8 cellular contexts compared by ENCODE assay signal in genomic region chr5:172007795-172008465, GRCh38. TPM values are rescaled to one million over a fixed set of nuclear protein-coding genes. Genes with fewer than 3 reads are reported as not detected.
DNase-seq lines count a peak whose midpoint lies in the region; ATAC-seq and TF ChIP-seq lines count a peak whose summit lies in the region.

No MANE protein-coding gene starts in this region.

- TF ChIP-seq CTCF in CD8-positive, alpha-beta T cell (IDR thresholded peaks at IDR 0.05), result no peak
- TF ChIP-seq CTCF in MM.1S (IDR thresholded peaks at IDR 0.05; ENCODE audit: low read length) (no peak), neural progenitor cell (IDR thresholded peaks at IDR 0.05) (no peak)

- H3K27me3 Mint-ChIP-seq in CD8-positive, alpha-beta T cell (ENCODE audit: low read depth), result no peaks in the 10 kb centered on the region
- H3K27me3 Mint-ChIP-seq in neural progenitor cell (ENCODE audit: insufficient read depth, low read depth), result peaks cover 2% of the 10 kb centered on the region

- H3K9me3 Mint-ChIP-seq in CD8-positive, alpha-beta T cell, result no peaks in the 10 kb centered on the region
- no peaks in the 10 kb centered on the region for H3K9me3 Mint-ChIP-seq in neural progenitor cell

- H4K20me1 ChIP-seq in MM.1S (ENCODE audit: insufficient read depth, low read length) (0 out of 2 replicates have a peak, but pooled peaks cover 6% of the 10 kb centered on the region), neural progenitor cell (ENCODE audit: low read depth) (peaks cover 24% of the 10 kb centered on the region)

- H3K4me1 Mint-ChIP-seq in CD8-positive, alpha-beta T cell (ENCODE audit: low read depth), result peaks cover 37% of the 10 kb centered on the region
- H3K4me1 Mint-ChIP-seq in neural progenitor cell, result peaks cover 37% of the 10 kb centered on the region

- H3F3A ChIP-seq in MM.1S (ENCODE audit: insufficient read depth, low read length) (peaks cover 13% of the 10 kb centered on the region), neural progenitor cell (ENCODE audit: low read depth) (peaks cover 55% of the 10 kb centered on the region)

- H3K4me1 ChIP-seq in CD8-positive, alpha-beta T cell (ENCODE audit: insufficient read depth, low read length), result peaks cover 29% of the 10 kb centered on the region
- H3K4me1 ChIP-seq in MM.1S (ENCODE audit: low read length), result peaks cover 16% of the 10 kb centered on the region
- H3K4me1 ChIP-seq in ectodermal cell (ENCODE audit: control insufficient read depth, insufficient read depth, low read length), result peaks cover 8% of the 10 kb centered on the region
- peaks cover 34% of the 10 kb centered on the region for H3K4me1 ChIP-seq in neural progenitor cell

- ATAC-seq in CD8-positive, alpha-beta T cell, result no peak
- no peak for ATAC-seq in HG03139 (IDR thresholded peaks at IDR 0.05; ENCODE audit: unreplicated experiment)

- POLR2A ChIA-PET in CD8-positive, alpha-beta T cell (lab: Charles Lee), result interaction anchor here (0.6 to 3.6 kb wide), 24 partner anchors 8 to 1137 kb away, joined by 3 to 24 read pairs (median 6); partner anchors contain the start of genes BNIP1, NPM1 and STK10

- H3K9me2 ChIP-seq in MM.1S (replicated peaks; ENCODE audit: insufficient read depth, low read length), result no peaks in the 10 kb centered on the region

- H3K4me2 ChIP-seq in MM.1S (ENCODE audit: low read depth, low read length) (peak overlapping the region; percentile 97), neural progenitor cell (peak overlapping the region; percentile 79)

- no peaks in the 10 kb centered on the region for H3K36me3 ChIP-seq in CD8-positive, alpha-beta T cell (ENCODE audit: insufficient read depth, low read length)
- H3K36me3 ChIP-seq in MM.1S (replicated peaks; ENCODE audit: insufficient read depth, low read length) (no peaks in the 10 kb centered on the region), ectodermal cell (ENCODE audit: control insufficient read depth, insufficient read depth, low read length) (no peaks in the 10 kb centered on the region), neural progenitor cell (no peaks in the 10 kb centered on the region)

- peak overlapping the region; percentile 98 for H3K27ac Mint-ChIP-seq in CD8-positive, alpha-beta T cell
- no peak overlapping the region for H3K27ac Mint-ChIP-seq in neural progenitor cell

- H3K27me3 ChIP-seq in CD8-positive, alpha-beta T cell (ENCODE audit: insufficient read depth, low read length), result no peaks in the 10 kb centered on the region
- H3K27me3 ChIP-seq in MM.1S (replicated peaks; ENCODE audit: insufficient read depth, low read length), result no peaks in the 10 kb centered on the region
- H3K27me3 ChIP-seq in ectodermal cell (ENCODE audit: control insufficient read depth, insufficient read depth, low read length, poor library complexity, severe bottlenecking), result no peaks in the 10 kb centered on the region
- H3K27me3 ChIP-seq in neural progenitor cell, result no peaks in the 10 kb centered on the region

- peak overlapping the region; percentile 96 for H3K4me3 ChIP-seq in CD8-positive, alpha-beta T cell (ENCODE audit: low read depth, low read length)
- H3K4me3 ChIP-seq in MM.1S (ENCODE audit: low read length), result peak overlapping the region; percentile 98
- peak overlapping the region; percentile 85 for H3K4me3 ChIP-seq in ectodermal cell (ENCODE audit: insufficient read depth, low read depth, low read length)
- peak overlapping the region; percentile 96 for H3K4me3 ChIP-seq in neural progenitor cell

- intact Hi-C loops in CD8-positive, alpha-beta T cell (cut with DNase I, micrococcal nuclease), result loop anchor here (2.0 to 10.0 kb wide), 14 partner anchors 34 to 1879 kb away; partner anchors contain the start of genes CPEB4 (in 2 of the 2), BNIP1 (in 1 of the 2), BOD1 (in 1 of the 2) and CREBRF (in 1 of the 2)

- peaks cover 44% of the 10 kb centered on the region for H3K79me2 ChIP-seq in MM.1S (ENCODE audit: low read length)
- H3K79me2 ChIP-seq in neural progenitor cell (ENCODE audit: low read depth), result peaks cover 49% of the 10 kb centered on the region

- no peak overlapping the region for H3K27ac ChIP-seq in CD8-positive, alpha-beta T cell (ENCODE audit: low read depth, low read length)
- H3K27ac ChIP-seq in MM.1S (ENCODE audit: low read length) (no peak overlapping the region), ectodermal cell (ENCODE audit: insufficient read depth, low read depth, low read length, poor library complexity, severe bottlenecking) (no peak overlapping the region), neural progenitor cell (no peak overlapping the region)

- peak overlapping the region; percentile 95 for H3K4me3 Mint-ChIP-seq in CD8-positive, alpha-beta T cell
- peak overlapping the region; percentile 96 for H3K4me3 Mint-ChIP-seq in neural progenitor cell

- no peak for DNase-seq in CD8-positive, alpha-beta T cell
- DNase-seq in MM.1S (no peak), neural progenitor cell (ENCODE audit: low spot score) (no peak), epidermal melanocyte (ENCODE audit: insufficient read length, low spot score) (no peak)
- DNase-seq in stimulated activated CD8-positive, alpha-beta memory T cell treated with anti-CD3 and anti-CD28 coated beads, Interleukin-4, amount 100 ng/mL, for 48 hours, result no peak
- DNase-seq in NK-92 treated with Interleukin-12 subunit alpha and Interleukin-12 subunit beta, amount 100 ng/mL, for 24 hours (lab: John Stamatoyannopoulos, UW), result no peak

- H3K9me3 ChIP-seq in CD8-positive, alpha-beta T cell (ENCODE audit: low read length), result no peaks in the 10 kb centered on the region
- H3K9me3 ChIP-seq in MM.1S (replicated peaks; ENCODE audit: insufficient read depth, low read length) (no peaks in the 10 kb centered on the region), ectodermal cell (ENCODE audit: control insufficient read depth, low read length) (no peaks in the 10 kb centered on the region), neural progenitor cell (ENCODE audit: low read depth) (no peaks in the 10 kb centered on the region)

- H3K9ac ChIP-seq in MM.1S (ENCODE audit: low read length), result peak overlapping the region; percentile 88; the same call in 1 of the 2 replicates
- H3K9ac ChIP-seq in neural progenitor cell, result peak overlapping the region; percentile 51

- peaks cover 10% of the 10 kb centered on the region for H3K36me3 Mint-ChIP-seq in CD8-positive, alpha-beta T cell
- H3K36me3 Mint-ChIP-seq in neural progenitor cell, result no peaks in the 10 kb centered on the region

- CTCF ChIA-PET in CD8-positive, alpha-beta T cell (lab: Charles Lee), result interaction anchor here (0.7 to 2.8 kb wide), 8 partner anchors 18 to 181 kb away, joined by 3 to 27 read pairs (median 6); partner anchors contain the start of gene STK10

- 71 to 77% methylated on average over 16 of the region's 16 CpGs for WGBS in ectodermal cell, 2 experiments

- peak overlapping the region; percentile 92 for H2AFZ ChIP-seq in MM.1S (ENCODE audit: low read length)
- peak overlapping the region; percentile 100 for H2AFZ ChIP-seq in neural progenitor cell (replicated peaks)

RNA-seq across cellular contexts. Expression of gene FBXW11, which starts 1.5 kb away (rescaled TPM):
- total RNA-seq in CD8-positive, alpha-beta T cell, result 10 to 100 TPM; 28.8 to 32.6 TPM
- polyA plus RNA-seq in ectodermal cell (2013, experiment 1 of 4), result 48.9 TPM
- 50.2 TPM for polyA plus RNA-seq in ectodermal cell (2013, experiment 2 of 4)
- polyA plus RNA-seq in ectodermal cell (2013, experiment 3 of 4), result 38.9 TPM
- polyA plus RNA-seq in ectodermal cell (2013, experiment 4 of 4), result 46.9 TPM
- total RNA-seq in neural progenitor cell (ENCODE audit: low replicate concordance), result 74.5 and 79.1 TPM in 2 replicates
